In the genomic region with DNA sequence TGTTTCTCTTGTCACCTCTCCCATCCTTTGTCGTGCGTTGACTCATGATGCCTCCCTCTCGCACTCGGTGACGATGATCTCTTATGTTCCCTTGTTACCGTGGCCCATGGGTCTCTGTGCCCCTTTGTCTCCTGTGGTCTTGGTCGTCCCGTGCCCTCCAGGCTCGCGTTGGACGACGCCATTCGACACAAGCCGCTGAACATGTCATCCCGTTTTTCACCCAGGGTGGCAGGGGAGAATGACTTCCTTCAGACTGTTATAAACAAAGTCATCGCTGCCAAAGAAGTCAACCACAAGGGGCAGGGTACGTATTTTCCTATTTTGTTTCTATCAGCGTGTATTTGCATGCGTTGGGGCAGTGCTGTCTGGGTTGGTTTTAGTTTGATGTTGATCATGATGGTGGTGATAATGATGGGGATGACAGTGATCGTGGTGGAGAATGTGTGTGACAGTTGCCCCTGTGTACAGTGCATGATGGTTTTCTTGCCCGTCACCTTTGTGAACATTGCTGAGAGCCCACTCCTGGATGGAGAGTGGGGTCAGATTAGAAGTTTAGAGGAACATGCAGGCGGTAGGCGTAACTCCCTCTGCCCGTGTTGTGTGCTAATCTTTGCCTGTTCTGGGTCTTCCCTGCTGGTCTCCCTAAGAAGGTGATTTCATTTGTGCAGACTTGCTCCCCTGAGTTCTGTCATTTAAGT, we compare ENCODE assay signal across 16 cellular contexts.
DNase-seq lines count a peak whose midpoint lies in the region; ATAC-seq and TF ChIP-seq lines count a peak whose summit lies in the region.
"Had no signal": no experiment of that assay in that cellular context is flagged by ENCODE, and none has a peak within 500 bp of the region (broad histone marks: within the 10 kb centered on the region; RNA-seq: fewer than 3 reads in every experiment).

No MANE protein-coding gene starts in this region.

- no TSS peak for BruUV-seq in PC-9 (replicated peaks; lab: Mats Ljungman, UMichigan)

- H4K20me1 ChIP-seq in PC-9 (ENCODE audit: insufficient read depth) = no peaks in the 10 kb centered on the region

- H3K27ac ChIP-seq in PC-9 = no peak overlapping the region
- peak overlapping the region; percentile 93 for H3K27ac ChIP-seq in colonic mucosa
- peak overlapping the region; percentile 78 to 88 (median 87) for H3K27ac ChIP-seq in transverse colon
- H3K27ac ChIP-seq: neutrophil had no signal

- no peaks in the 10 kb centered on the region for H3K36me3 Mint-ChIP-seq in activated CD4-positive, alpha-beta T cell treated with anti-CD3 and anti-CD28 coated beads for 36 hours (ENCODE audit: low read depth)

- no peak overlapping the region for H2AFZ ChIP-seq in PC-9

- H3K4me3 ChIP-seq in PC-9 (no peak overlapping the region), colonic mucosa (no peak overlapping the region), transverse colon (no peak overlapping the region)
- H3K4me3 ChIP-seq: thoracic aorta had no signal

- no peaks in the 10 kb centered on the region for H3K9me3 Mint-ChIP-seq in activated CD4-positive, alpha-beta T cell treated with anti-CD3 and anti-CD28 coated beads for 36 hours (ENCODE audit: low read depth)
- H3K9me3 Mint-ChIP-seq: activated naive CD4-positive, alpha-beta T cell treated with anti-CD3 and anti-CD28 coated beads for 36 hours; activated T-cell treated with anti-CD3 and anti-CD28 coated beads, Interleukin-2, amount 50 U/mL, for 24 hours; T-helper 2 cell treated with Interferon-gamma antibody and Interleukin-4, amounts not matched to agents 5 μg/mL and 100 μg/mL, for 36 hours had no signal

- CTCF ChIA-PET in PC-9 (lab: Charles Lee) = no interaction called here
- CTCF ChIA-PET in activated CD4-positive, alpha-beta T cell treated with anti-CD3 and anti-CD28 coated beads for 36 hours (lab: Charles Lee) = no interaction called here

- POLR2A ChIA-PET in PC-9 (lab: Charles Lee; ENCODE audit: unreplicated experiment) = no interaction called here
- POLR2A ChIA-PET in activated CD4-positive, alpha-beta T cell treated with anti-CD3 and anti-CD28 coated beads for 36 hours (lab: Charles Lee) = no interaction called here

- in situ Hi-C loops in transverse colon (cut with MboI; ENCODE audit: low pct_ligation_motif_present in 1 of 4, low pct_unique_long_range_greater_than_20kb in 1 of 4, low sequenced_read_pairs in 3 of 4) = no loop called here

- H3K27me3 ChIP-seq in PC-9 (ENCODE audit: insufficient read depth, low read depth) (no peaks in the 10 kb centered on the region), colonic mucosa (no peaks in the 10 kb centered on the region), transverse colon (no peaks in the 10 kb centered on the region)

- intact Hi-C loops in PC-9 (cut with micrococcal nuclease; ENCODE audit: unreplicated experiment) = loop anchor here (2.0 to 5.0 kb wide), 2 partner anchors 109 to 135 kb away; no protein-coding TSS in a partner anchor
- intact Hi-C loops in colonic mucosa (cut with DNase I) = no loop called here
- intact Hi-C loops in transverse colon (cut with DNase I; ENCODE audit: low total_unique reads) = no loop called here
- intact Hi-C loops in activated CD4-positive, alpha-beta T cell treated with anti-CD3 and anti-CD28 coated beads for 36 hours (cut with DNase I, micrococcal nuclease) = no loop called here

- H3K27me3 Mint-ChIP-seq in activated CD4-positive, alpha-beta T cell treated with anti-CD3 and anti-CD28 coated beads for 36 hours = no peaks in the 10 kb centered on the region
- H3K27me3 Mint-ChIP-seq: activated T-cell treated with anti-CD3 and anti-CD28 coated beads, Interleukin-2, amount 50 U/mL, for 24 hours had no signal

- H3K9ac ChIP-seq in colonic mucosa (ENCODE audit: low read depth in 2 of 2, low read length in 2 of 2) = peak overlapping the region in 1 of 2 donors; percentile 52

- TF ChIP-seq EP300 in transverse colon (IDR thresholded peaks at IDR 0.05; ENCODE audit: low read depth) = no peak

- peaks cover 31% of the 10 kb centered on the region for H3K4me1 ChIP-seq in PC-9 (replicated peaks; ENCODE audit: insufficient read depth)
- peaks cover 9% of the 10 kb centered on the region for H3K4me1 ChIP-seq in colonic mucosa
- peaks cover 4 to 37% (median 19%) of the 10 kb centered on the region in 4 donors for H3K4me1 ChIP-seq in transverse colon

- H3K9me3 ChIP-seq in PC-9 (ENCODE audit: insufficient read depth, low read depth) = no peaks in the 10 kb centered on the region
- H3K9me3 ChIP-seq in colonic mucosa = no peaks in the 10 kb centered on the region
- no peaks in the 10 kb centered on the region for H3K9me3 ChIP-seq in transverse colon
- H3K9me3 ChIP-seq: neutrophil, thoracic aorta had no signal

- H3K4me1 Mint-ChIP-seq in activated CD4-positive, alpha-beta T cell treated with anti-CD3 and anti-CD28 coated beads for 36 hours = no peaks in the 10 kb centered on the region

- H3K36me3 ChIP-seq in PC-9 (ENCODE audit: low read depth) = no peaks in the 10 kb centered on the region
- H3K36me3 ChIP-seq in colonic mucosa = no peaks in the 10 kb centered on the region
- peaks cover 0 to 5% (median 0%) of the 10 kb centered on the region in 4 donors for H3K36me3 ChIP-seq in transverse colon
- H3K36me3 ChIP-seq: neutrophil, thoracic aorta had no signal

- no peak for TF ChIP-seq CTCF in PC-9 (conservative IDR thresholded peaks at IDR 0.05)
- TF ChIP-seq CTCF in colonic mucosa (IDR thresholded peaks at IDR 0.05) = no peak
- no peak for TF ChIP-seq CTCF in transverse colon (IDR thresholded peaks at IDR 0.05)

- WGBS in transverse colon (ENCODE audit: low coverage in 1 of 2), 2 donors = 81% methylated on average over 19 to 24 of the region's 24 CpGs

- DNase-seq in PC-9 (no peak), colonic mucosa (no peak), left kidney (ENCODE audit: low read depth, low spot score) (peak; percentile 22), transverse colon (no peak), NCI-H1105 treated with DMSO at 0.1 percent for 48 hours (lab: John Stamatoyannopoulos, UW) (no peak)
- no peak for DNase-seq in activated CD4-positive, alpha-beta T cell treated with anti-CD3 and anti-CD28 coated beads for 36 hours
- DNase-seq: activated CD4-positive, CD25-positive, alpha-beta regulatory T cell; activated CD8-positive, alpha-beta T cell treated with anti-CD3 and anti-CD28 coated beads, Interleukin-2, amount 10 ng/mL, durations not matched to agents 7 days and 5 days; activated naive CD4-positive, alpha-beta T cell treated with anti-CD3 and anti-CD28 coated beads for 36 hours; activated T-cell treated with anti-CD3 and anti-CD28 coated beads, Interleukin-2, amount 50 U/mL, for 24 hours; H7; NCI-H1417 treated with DMSO at 0.1 percent for 48 hours had no signal

- no peak overlapping the region for H3K27ac Mint-ChIP-seq in activated CD4-positive, alpha-beta T cell treated with anti-CD3 and anti-CD28 coated beads for 36 hours
- H3K27ac Mint-ChIP-seq: activated CD8-positive, alpha-beta T cell treated with anti-CD3 and anti-CD28 coated beads, Interleukin-2, amount 10 ng/mL, durations not matched to agents 7 days and 5 days; activated naive CD4-positive, alpha-beta T cell treated with anti-CD3 and anti-CD28 coated beads for 36 hours; activated T-cell treated with anti-CD3 and anti-CD28 coated beads, Interleukin-2, amount 50 U/mL, for 24 hours; T-helper 2 cell treated with Interferon-gamma antibody and Interleukin-4, amounts not matched to agents 5 μg/mL and 100 μg/mL, for 36 hours had no signal

- ATAC-seq in activated CD4-positive, alpha-beta T cell treated with anti-CD3 and anti-CD28 coated beads for 36 hours = no peak
- no peak for ATAC-seq in GM21515 (IDR thresholded peaks at IDR 0.05; ENCODE audit: unreplicated experiment)
- ATAC-seq: activated CD8-positive, alpha-beta T cell treated with anti-CD3 and anti-CD28 coated beads, Interleukin-2, amount 10 ng/mL, durations not matched to agents 7 days and 5 days had no signal

- H3F3A ChIP-seq in PC-9 (ENCODE audit: insufficient read depth, low read depth) = peaks cover 23% of the 10 kb centered on the region

- peak overlapping the region; percentile 77 for H3K4me2 ChIP-seq in PC-9

- no peak overlapping the region for H3K4me3 Mint-ChIP-seq in activated CD4-positive, alpha-beta T cell treated with anti-CD3 and anti-CD28 coated beads for 36 hours
- H3K4me3 Mint-ChIP-seq: activated CD8-positive, alpha-beta T cell treated with anti-CD3 and anti-CD28 coated beads, Interleukin-2, amount 10 ng/mL, durations not matched to agents 7 days and 5 days; activated naive CD4-positive, alpha-beta T cell treated with anti-CD3 and anti-CD28 coated beads for 36 hours; activated T-cell treated with anti-CD3 and anti-CD28 coated beads, Interleukin-2, amount 50 U/mL, for 24 hours; T-helper 2 cell treated with Interferon-gamma antibody and Interleukin-4, amounts not matched to agents 5 μg/mL and 100 μg/mL, for 36 hours had no signal

- H3K9me2 ChIP-seq in PC-9 (ENCODE audit: insufficient read depth) = no peaks in the 10 kb centered on the region

- no peaks in the 10 kb centered on the region for H3K79me2 ChIP-seq in PC-9 (ENCODE audit: low read depth)

- no peak for TF ChIP-seq POLR2A in transverse colon (IDR thresholded peaks at IDR 0.05)
